ENCODE assay signal across 10 cellular contexts in genomic region chr2:143802871-143803650, GRCh38.
DNase-seq lines count a peak whose midpoint lies in the region; ATAC-seq and TF ChIP-seq lines count a peak whose summit lies in the region.
"Had no signal": no experiment of that assay in that cellular context is flagged by ENCODE, and none has a peak within 500 bp of the region (broad histone marks: within the 10 kb centered on the region; RNA-seq: fewer than 3 reads in every experiment).

No MANE protein-coding gene starts in this region.

- no peaks in the 10 kb centered on the region for H3K27me3 ChIP-seq in foreskin keratinocyte
- H3K27me3 ChIP-seq in colonic mucosa, result no peaks in the 10 kb centered on the region

- no peaks in the 10 kb centered on the region for H3K9me3 ChIP-seq in colonic mucosa

- H3K4me3 ChIP-seq in colonic mucosa, result no peak overlapping the region

- H3K9ac ChIP-seq in colonic mucosa (ENCODE audit: low read depth in 2 of 2, low read length in 2 of 2), result no peak overlapping the region

- ATAC-seq in GM18519 (IDR thresholded peaks at IDR 0.05; ENCODE audit: low FRiP score, unreplicated experiment) (peak; percentile 78), GM21526 (IDR thresholded peaks at IDR 0.05; ENCODE audit: low FRiP score, unreplicated experiment) (peak; percentile 83), HG03196 (IDR thresholded peaks at IDR 0.05; ENCODE audit: unreplicated experiment) (peak; percentile 85), foreskin keratinocyte (no peak)

- H3K4me1 ChIP-seq in foreskin keratinocyte (no peaks in the 10 kb centered on the region), colonic mucosa (no peaks in the 10 kb centered on the region)

- no peak for DNase-seq in foreskin keratinocyte
- DNase-seq in colonic mucosa, result no peak
- no peak for DNase-seq in HK-2 (ENCODE audit: unreplicated experiment)
- DNase-seq in NCI-H146 treated with DMSO at 0.1 percent for 48 hours (lab: John Stamatoyannopoulos, UW; ENCODE audit: unreplicated experiment), result no peak
- DNase-seq in amniotic stem cell (lab: John Stamatoyannopoulos, UW), result no peak
- DNase-seq: aorta, NCI-H1436 had no signal

- H3K27ac ChIP-seq in foreskin keratinocyte (peak overlapping the region; percentile 23), colonic mucosa (no peak overlapping the region)

- H3K36me3 ChIP-seq in colonic mucosa, result no peaks in the 10 kb centered on the region

- TF ChIP-seq CTCF in foreskin keratinocyte (conservative IDR thresholded peaks at IDR 0.05) (no peak), colonic mucosa (IDR thresholded peaks at IDR 0.05) (no peak)

- intact Hi-C loops in colonic mucosa (cut with DNase I), result no loop called here
